ENCODE assay signal across 8 cellular contexts in genomic region chr6:163414117-163414366, GRCh38. TPM values are rescaled to one million over a fixed set of nuclear protein-coding genes. Genes with fewer than 3 reads are reported as not detected.
DNase-seq lines count a peak whose midpoint lies in the region; ATAC-seq and TF ChIP-seq lines count a peak whose summit lies in the region.

No MANE protein-coding gene starts in this region.

- H3K4me3 ChIP-seq in WERI-Rb-1 (ENCODE audit: low read depth, low read length) (peak overlapping the region; percentile 48), left ventricle myocardium inferior (peak overlapping the region; percentile 91), smooth muscle cell (peak overlapping the region; percentile 71)

- H3K27ac ChIP-seq in WERI-Rb-1: peak overlapping the region; percentile 97
- peak overlapping the region; percentile 99 for H3K27ac ChIP-seq in left ventricle myocardium inferior (replicated peaks)
- H3K27ac ChIP-seq in smooth muscle cell (ENCODE audit: low read depth): peak overlapping the region; percentile 93

- no peaks in the 10 kb centered on the region for H3K27me3 ChIP-seq in WERI-Rb-1 (ENCODE audit: insufficient read depth, low read depth, severe bottlenecking)
- no peaks in the 10 kb centered on the region for H3K27me3 ChIP-seq in left ventricle myocardium inferior (ENCODE audit: low read depth)
- H3K27me3 ChIP-seq in smooth muscle cell (ENCODE audit: low read depth): no peaks in the 10 kb centered on the region

- TF ChIP-seq CTCF in WERI-Rb-1 (IDR thresholded peaks at IDR 0.05; ENCODE audit: low read depth, low read length) (no peak), left ventricle myocardium inferior (IDR thresholded peaks at IDR 0.05; ENCODE audit: borderline replicate concordance) (no peak), smooth muscle cell (IDR thresholded peaks at IDR 0.05; ENCODE audit: borderline replicate concordance, insufficient read depth, poor library complexity, severe bottlenecking) (no peak)

- peak overlapping the region; percentile 65 for H2AFZ ChIP-seq in smooth muscle cell (ENCODE audit: low read depth)

- TF ChIP-seq POLR2A in GM15510 (IDR thresholded peaks at IDR 0.05; ENCODE audit: borderline replicate concordance, extremely low read depth, insufficient read length): peak; percentile 56

- no peaks in the 10 kb centered on the region for H3K9me3 ChIP-seq in WERI-Rb-1 (ENCODE audit: severe bottlenecking)
- H3K9me3 ChIP-seq in left ventricle myocardium inferior (replicated peaks): no peaks in the 10 kb centered on the region
- H3K9me3 ChIP-seq in smooth muscle cell (replicated peaks; ENCODE audit: low read depth): no peaks in the 10 kb centered on the region

- peaks cover 59% of the 10 kb centered on the region for H3K4me1 ChIP-seq in left ventricle myocardium inferior
- peaks cover 28% of the 10 kb centered on the region for H3K4me1 ChIP-seq in smooth muscle cell (ENCODE audit: low read depth)

- no peaks in the 10 kb centered on the region for H3K36me3 ChIP-seq in WERI-Rb-1
- H3K36me3 ChIP-seq in left ventricle myocardium inferior: no peaks in the 10 kb centered on the region
- H3K36me3 ChIP-seq in smooth muscle cell (ENCODE audit: low read depth): no peaks in the 10 kb centered on the region

- ATAC-seq in HG02642 (IDR thresholded peaks at IDR 0.05; ENCODE audit: poor library complexity, unreplicated experiment) (peak; percentile 28), HG03108 (IDR thresholded peaks at IDR 0.05; ENCODE audit: unreplicated experiment) (no peak)

- peaks cover 22% of the 10 kb centered on the region for H4K20me1 ChIP-seq in smooth muscle cell (ENCODE audit: low read depth)

- H3K79me2 ChIP-seq in smooth muscle cell (ENCODE audit: low read depth): peaks cover 42% of the 10 kb centered on the region

- no peak for DNase-seq in WERI-Rb-1
- DNase-seq in left ventricle myocardium inferior: no peak
- DNase-seq in smooth muscle cell (lab: John Stamatoyannopoulos, UW; ENCODE audit: unreplicated experiment): no peak
- DNase-seq in NCI-H146 treated with DMSO at 0.1 percent for 48 hours (lab: John Stamatoyannopoulos, UW; ENCODE audit: unreplicated experiment): no peak
- no peak for DNase-seq in HT-29 (ENCODE audit: low spot score)

- H3K9ac ChIP-seq in smooth muscle cell (ENCODE audit: low read depth): peak overlapping the region; percentile 89

- intact Hi-C loops in left ventricle myocardium inferior (cut with micrococcal nuclease): no loop called here

- H3K4me2 ChIP-seq in smooth muscle cell: peak overlapping the region; percentile 86

- peaks cover 3% of the 10 kb centered on the region for H3F3A ChIP-seq in smooth muscle cell (ENCODE audit: low read depth)

- 3% methylated on average over 10 of the region's 33 CpGs for WGBS in smooth muscle cell (ENCODE audit: low lambda C conversion rate)

RNA-seq across cellular contexts. Expression of gene QKI, which starts 0.5 kb away (rescaled TPM):
- total RNA-seq in left ventricle myocardium inferior: 449 TPM
- total RNA-seq in smooth muscle cell: 162 and 168 TPM in 2 replicates
- polyA plus RNA-seq in smooth muscle cell: 65.1 and 67.0 TPM in 2 replicates
- not detected in 2 replicates for total RNA-seq in HT-29 (2014; rRNA removed; shearing (Covaris generic))

Comparison
In these comparisons a context has a peak if more than half of its experiments do, and no peak if none do; other contexts are left out.
1. RNA of gene QKI, which starts 0.5 kb away (total RNA-seq): 449 TPM in left ventricle myocardium inferior (single experiment) and 162 to 168 TPM in smooth muscle cell; not detected in HT-29; every median in the first group is over 100 times any median in the second.
2. Peak in every context shown above with its lines, with median percentiles within 50 percentile points of each other: H3K27ac ChIP-seq and H3K4me3 ChIP-seq.